In genomic region chr11:61733120-61733978, GRCh38 we compare ENCODE assay signal across 8 cellular contexts. TPM values are rescaled to one million over a fixed set of nuclear protein-coding genes. Genes with fewer than 3 reads are reported as not detected.
A peak's percentile ranks its signal among the peaks of the same experiment; 100 is the strongest.
DNase-seq lines count a peak whose midpoint lies in the region; ATAC-seq and TF ChIP-seq lines count a peak whose summit lies in the region.

No MANE protein-coding gene starts in this region.

- peak; percentile 85 for DNase-seq in NCI-H1436 (lab: John Stamatoyannopoulos, UW)
- DNase-seq in NCI-H1436 treated with DMSO at 0.1 percent for 48 hours (lab: John Stamatoyannopoulos, UW), result no peak
- DNase-seq in NCI-H2227 (lab: John Stamatoyannopoulos, UW; ENCODE audit: unreplicated experiment), result peak; percentile 90
- DNase-seq in activated CD4-positive, CD25-positive, alpha-beta regulatory T cell treated with anti-CD3 and anti-CD28 coated beads, Interleukin-2, amount 50 U/mL, for 16 hours (ENCODE audit: low read depth, low spot score), result peak; percentile 73
- DNase-seq in central memory CD4-positive, alpha-beta T cell, result peak; percentile 76
- no peak for DNase-seq in kidney epithelial cell (ENCODE audit: low read depth)
- peak; percentile 64 to 73 (median 70) for DNase-seq in stimulated activated CD4-positive, alpha-beta T cell treated with anti-CD3 and anti-CD28 coated beads, Interleukin-1b, Interleukin-23, amount 100 ng/mL, for 24 hours (ENCODE audit: low read depth in 4 of 4, low spot score in 1 of 4)

- no peaks in the 10 kb centered on the region for H3K27me3 ChIP-seq in kidney epithelial cell (ENCODE audit: control insufficient read depth, insufficient read depth, low read length)

- no peaks in the 10 kb centered on the region for H3K36me3 ChIP-seq in kidney epithelial cell (ENCODE audit: control insufficient read depth, insufficient read depth, low read length)

- H3K4me3 ChIP-seq in kidney epithelial cell (ENCODE audit: low read depth, low read length), result no peak overlapping the region

- peak; percentile 75 for ATAC-seq in HG03103 (IDR thresholded peaks at IDR 0.05; ENCODE audit: low read depth, unreplicated experiment)

- TF ChIP-seq CTCF in kidney epithelial cell (IDR thresholded peaks at IDR 0.05; ENCODE audit: insufficient read depth, low read length, poor library complexity, severe bottlenecking), result peak; percentile 99

RNA-seq across cellular contexts. Expression of gene MYRF, which starts 19.1 kb away (rescaled TPM):
- 13.7 and 16.6 TPM in 2 replicates for total RNA-seq in kidney epithelial cell

RNA-seq across cellular contexts. Expression of gene DAGLA, which starts 53.2 kb away (rescaled TPM):
- total RNA-seq in kidney epithelial cell, result 4.6 and 4.7 TPM in 2 replicates

RNA-seq across cellular contexts. Expression of gene TMEM258, which starts 59.0 kb away (rescaled TPM):
- 75.8 and 135 TPM in 2 replicates for total RNA-seq in kidney epithelial cell

RNA-seq across cellular contexts. Expression of gene FEN1, which starts 59.4 kb away (rescaled TPM):
- 31.3 and 32.9 TPM in 2 replicates for total RNA-seq in kidney epithelial cell

Comparison
In these comparisons a context has a peak if more than half of its experiments do, and no peak if none do; other contexts are left out.
1. DNase-seq: peak in NCI-H1436 (single experiment), NCI-H2227 (single experiment), activated CD4-positive, CD25-positive, alpha-beta regulatory T cell treated with anti-CD3 and anti-CD28 coated beads, Interleukin-2, amount 50 U/mL, for 16 hours (single experiment), central memory CD4-positive, alpha-beta T cell (single experiment) and stimulated activated CD4-positive, alpha-beta T cell treated with anti-CD3 and anti-CD28 coated beads, Interleukin-1b, Interleukin-23, amount 100 ng/mL, for 24 hours (4 of 4); none in NCI-H1436 treated with DMSO at 0.1 percent for 48 hours (single experiment) and kidney epithelial cell (single experiment).